In the genomic region with DNA sequence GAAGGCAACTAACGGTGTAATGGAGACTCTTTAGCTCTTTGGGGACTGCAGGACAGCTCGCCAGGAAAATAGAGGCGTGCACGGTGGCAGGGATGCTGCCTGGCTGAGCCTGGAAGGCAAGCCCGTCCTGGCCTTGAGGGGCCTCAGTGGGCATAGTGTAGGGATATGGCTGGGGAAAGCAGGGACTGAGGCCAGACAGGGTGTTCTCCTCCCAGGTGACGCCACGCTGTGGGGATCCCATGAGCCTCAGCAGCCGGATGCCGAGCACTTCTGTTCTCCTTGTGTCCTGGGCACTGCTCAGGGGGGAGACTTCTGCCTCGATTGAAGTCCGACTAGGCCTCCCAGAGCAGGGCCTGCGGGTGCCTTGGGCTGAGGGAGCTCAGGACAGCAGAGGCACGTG, we compare ENCODE assay signal across 13 cellular contexts.
"Had no signal": no experiment of that assay in that cellular context is flagged by ENCODE, and none has a peak within 500 bp of the region (broad histone marks: within the 10 kb centered on the region; RNA-seq: fewer than 3 reads in every experiment).

No MANE protein-coding gene starts in this region.

- H3K9me3 ChIP-seq: heart right ventricle, ovary, right atrium auricular region, sigmoid colon, testis, tibial nerve had no signal

- H3K27ac Mint-ChIP-seq: nephron progenitor cell; stimulated activated naive CD8-positive, alpha-beta T cell treated with anti-CD3 and anti-CD28 coated beads, Interleukin-15, Interleukin-2, amounts not matched to agents 100 ng/mL and 50 ng/mL, for 24 hours had no signal

- ATAC-seq: esophagus mucosa; heart right ventricle; naive thymus-derived CD4-positive, alpha-beta T cell had no signal

- H3K4me3 Mint-ChIP-seq: naive thymus-derived CD4-positive, alpha-beta T cell; nephron progenitor cell; stimulated activated naive CD8-positive, alpha-beta T cell treated with anti-CD3 and anti-CD28 coated beads, Interleukin-15, Interleukin-2, amounts not matched to agents 100 ng/mL and 50 ng/mL, for 24 hours had no signal

- DNase-seq: effector memory CD4-positive, alpha-beta T cell; heart right ventricle; kidney glomerular epithelial cell; naive thymus-derived CD4-positive, alpha-beta T cell; nephron progenitor cell; stimulated activated CD4-positive, alpha-beta T cell treated with anti-CD3 and anti-CD28 coated beads, Interleukin-2, amount 100 ng/mL, for 24 hours; testis had no signal

- H3K9me3 Mint-ChIP-seq: naive thymus-derived CD4-positive, alpha-beta T cell; nephron progenitor cell; stimulated activated naive CD8-positive, alpha-beta T cell treated with anti-CD3 and anti-CD28 coated beads, Interleukin-15, Interleukin-2, amounts not matched to agents 100 ng/mL and 50 ng/mL, for 24 hours had no signal

- H3K27me3 Mint-ChIP-seq: naive thymus-derived CD4-positive, alpha-beta T cell; stimulated activated naive CD8-positive, alpha-beta T cell treated with anti-CD3 and anti-CD28 coated beads, Interleukin-15, Interleukin-2, amounts not matched to agents 100 ng/mL and 50 ng/mL, for 24 hours had no signal
